In the genomic region with DNA sequence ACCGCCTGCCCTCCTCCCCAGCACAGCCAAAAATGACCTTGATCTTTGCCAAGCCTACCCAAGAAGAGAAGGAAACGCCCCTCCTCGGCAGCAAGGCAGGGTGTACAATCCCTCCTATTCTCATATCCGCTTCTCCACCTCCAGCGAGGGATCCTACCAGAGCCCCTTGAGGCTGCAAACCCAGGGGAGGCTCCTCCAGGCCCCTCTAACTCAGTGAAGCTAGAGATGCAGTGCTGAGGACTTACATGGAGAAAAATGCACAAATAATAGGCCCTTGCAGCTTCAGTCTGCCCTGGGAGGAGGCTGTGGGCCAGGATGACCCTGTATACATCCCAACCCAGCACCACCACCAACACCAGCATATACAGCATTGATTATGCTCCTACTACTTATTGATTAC, we compare ENCODE assay signal across 10 cellular contexts. TPM values are rescaled to one million over a fixed set of nuclear protein-coding genes. Genes with fewer than 3 reads are reported as not detected.
DNase-seq lines count a peak whose midpoint lies in the region; ATAC-seq, FAIRE-seq and TF ChIP-seq lines count a peak whose summit lies in the region.
"Had no signal": no experiment of that assay in that cellular context is flagged by ENCODE, and none has a peak within 500 bp of the region (broad histone marks: within the 10 kb centered on the region; RNA-seq: fewer than 3 reads in every experiment).

No MANE protein-coding gene starts in this region.

- no peaks in the 10 kb centered on the region for H3K79me2 ChIP-seq in Loucy (ENCODE audit: insufficient read depth, low read length)
- H3K79me2 ChIP-seq in osteoblast (ENCODE audit: insufficient read depth, low read length) = no peaks in the 10 kb centered on the region

- DNase-seq in CD4-positive, alpha-beta T cell = no peak
- DNase-seq in osteoblast (ENCODE audit: insufficient read length, low spot score, missing footprints) (peak; percentile 49), D721Med (ENCODE audit: insufficient read length, low spot score) (no peak), DMS153 (lab: John Stamatoyannopoulos, UW) (no peak), left colon (no peak)
- DNase-seq: NCI-H1092 treated with DMSO at 0.1 percent for 48 hours had no signal

- no peaks in the 10 kb centered on the region for H3K27me3 Mint-ChIP-seq in CD4-positive, alpha-beta T cell

- 67 to 75% methylated on average over 5 of the region's 5 CpGs for WGBS in esophagus, 2 donors

- H3K9ac ChIP-seq in Loucy (ENCODE audit: low read depth, low read length, poor library complexity, severe bottlenecking) = no peak overlapping the region

- peak overlapping the region; percentile 87 for H3K4me3 Mint-ChIP-seq in CD4-positive, alpha-beta T cell

- H3K4me2 ChIP-seq in Loucy (ENCODE audit: low read depth, low read length, poor library complexity, severe bottlenecking) = no peak overlapping the region
- peak overlapping the region; percentile 87 for H3K4me2 ChIP-seq in osteoblast (ENCODE audit: insufficient read depth, low read length)

- H2AFZ ChIP-seq in Loucy (ENCODE audit: low read length) (0 out of 2 replicates have a peak overlapping the region, but pooled peaks have one; percentile 26), osteoblast (ENCODE audit: low read length) (peak overlapping the region; percentile 82)

- H3K27me3 ChIP-seq in CD4-positive, alpha-beta T cell (ENCODE audit: control insufficient read depth, insufficient read depth, low read length) = no peaks in the 10 kb centered on the region
- H3K27me3 ChIP-seq in Loucy (ENCODE audit: insufficient read depth, low read length, poor library complexity, severe bottlenecking) (no peaks in the 10 kb centered on the region), esophagus (ENCODE audit: control insufficient read depth in 1 of 2, insufficient read depth in 2 of 2, low read length in 2 of 2) (no peaks in the 10 kb centered on the region), osteoblast (ENCODE audit: insufficient read depth, low read length) (no peaks in the 10 kb centered on the region)
- H3K27me3 ChIP-seq: suprapubic skin had no signal

- H3K36me3 ChIP-seq in Loucy (ENCODE audit: insufficient read depth, low read length) (no peaks in the 10 kb centered on the region), esophagus (ENCODE audit: control insufficient read depth in 2 of 2, insufficient read depth in 2 of 2, low read length in 1 of 2) (no peaks in the 10 kb centered on the region), osteoblast (ENCODE audit: insufficient read depth, low read length) (no peaks in the 10 kb centered on the region)
- H3K36me3 ChIP-seq: suprapubic skin had no signal

- no peak for FAIRE-seq in D721Med (lab: Jason Lieb, UNC)

- no peaks in the 10 kb centered on the region for H4K20me1 ChIP-seq in Loucy (ENCODE audit: insufficient read depth, low read length, poor library complexity, severe bottlenecking)
- H4K20me1 ChIP-seq in osteoblast (ENCODE audit: insufficient read depth, low read length) = no peaks in the 10 kb centered on the region

- H3F3A ChIP-seq in Loucy (ENCODE audit: low read depth) = no peaks in the 10 kb centered on the region

- TF ChIP-seq CTCF in CD4-positive, alpha-beta T cell (IDR thresholded peaks at IDR 0.05) = no peak
- TF ChIP-seq CTCF in Loucy (conservative IDR thresholded peaks at IDR 0.05; ENCODE audit: low read length) (no peak), osteoblast (IDR thresholded peaks at IDR 0.05; ENCODE audit: extremely low read depth, low read depth, low read length) (no peak), D721Med (IDR thresholded peaks at IDR 0.05; ENCODE audit: insufficient read depth, missing control alignments) (no peak)

- H3K4me1 ChIP-seq in Loucy (ENCODE audit: insufficient read depth, low read length, poor library complexity, severe bottlenecking) (peaks cover 46% of the 10 kb centered on the region), esophagus (ENCODE audit: control insufficient read depth in 2 of 2, insufficient read depth in 2 of 2, low read length in 1 of 2) (peaks cover 0 to 2% of the 10 kb centered on the region in 2 donors), osteoblast (ENCODE audit: insufficient read depth, low read length) (no peaks in the 10 kb centered on the region)

- H3K4me1 Mint-ChIP-seq in CD4-positive, alpha-beta T cell (ENCODE audit: low read depth) = peaks cover 24% of the 10 kb centered on the region

- intact Hi-C loops in CD4-positive, alpha-beta T cell (cut with DNase I, micrococcal nuclease) = loop anchor here in 1 of 2 experiments (5.0 kb wide), 1 partner anchor 57 kb away; no protein-coding TSS in a partner anchor
- intact Hi-C loops in left colon (cut with DNase I, micrococcal nuclease) = no loop called here

- no peaks in the 10 kb centered on the region for H3K36me3 Mint-ChIP-seq in CD4-positive, alpha-beta T cell (ENCODE audit: low read depth)

- peak overlapping the region; percentile 85 for H3K27ac Mint-ChIP-seq in CD4-positive, alpha-beta T cell

- no peaks in the 10 kb centered on the region for H3K9me2 ChIP-seq in Loucy (replicated peaks; ENCODE audit: low read depth, low read length)

- POLR2A ChIA-PET in CD4-positive, alpha-beta T cell (lab: Charles Lee) = interaction anchor here (1.1 to 1.7 kb wide), 9 partner anchors 8 to 147 kb away, joined by 4 to 17 read pairs (median 5); no protein-coding TSS in a partner anchor

- no peaks in the 10 kb centered on the region for H3K9me3 ChIP-seq in CD4-positive, alpha-beta T cell (ENCODE audit: control insufficient read depth, low read length)
- no peaks in the 10 kb centered on the region for H3K9me3 ChIP-seq in Loucy (ENCODE audit: insufficient read depth, low read depth, low read length)
- H3K9me3 ChIP-seq in esophagus (ENCODE audit: control insufficient read depth in 2 of 2, insufficient read depth in 1 of 2, low read depth in 1 of 2, low read length in 1 of 2) = no peaks in the 10 kb centered on the region
- H3K9me3 ChIP-seq in osteoblast (ENCODE audit: low read depth, low read length) = no peaks in the 10 kb centered on the region
- H3K9me3 ChIP-seq: suprapubic skin had no signal

- CTCF ChIA-PET in CD4-positive, alpha-beta T cell (lab: Charles Lee) = interaction anchor here (1.9 kb wide), 1 partner anchor 14 kb away, joined by 5 read pairs; no protein-coding TSS in a partner anchor

- ATAC-seq in CD4-positive, alpha-beta T cell (ENCODE audit: poor library complexity) = no peak
- ATAC-seq in left colon (no peak), HG02973 (IDR thresholded peaks at IDR 0.05; ENCODE audit: unreplicated experiment) (no peak)

- H3K9me3 Mint-ChIP-seq in CD4-positive, alpha-beta T cell = no peaks in the 10 kb centered on the region

- H3K4me3 ChIP-seq in Loucy (ENCODE audit: low read length, poor library complexity, severe bottlenecking) (no peak overlapping the region), esophagus (ENCODE audit: low read depth in 1 of 2, low read length in 2 of 2) (no peak overlapping the region), osteoblast (ENCODE audit: insufficient read depth, low read length) (peak overlapping the region; percentile 73)

- H3K27ac ChIP-seq in CD4-positive, alpha-beta T cell (ENCODE audit: low read depth, low read length) = peak overlapping the region; percentile 52
- H3K27ac ChIP-seq in esophagus (ENCODE audit: low read depth in 2 of 2, low read length in 1 of 2) (peak overlapping the region; percentile 15 to 57), osteoblast (ENCODE audit: low read depth, low read length) (no peak overlapping the region)

RNA-seq across cellular contexts. Expression of a gene that starts 46.9 kb away (rescaled TPM):
- total RNA-seq in CD4-positive, alpha-beta T cell = 1 to 10 TPM; 4.5 TPM
- 1 to 10 TPM in 1 of 2 donors, under 1 TPM in 1; 0.59 to 2.1 TPM for polyA plus RNA-seq in esophagus
- total RNA-seq in osteoblast (0.59 and 2.2 TPM in 2 replicates), left colon (under 1 TPM; 0.31 to 0.59 TPM)
